In the genomic region with DNA sequence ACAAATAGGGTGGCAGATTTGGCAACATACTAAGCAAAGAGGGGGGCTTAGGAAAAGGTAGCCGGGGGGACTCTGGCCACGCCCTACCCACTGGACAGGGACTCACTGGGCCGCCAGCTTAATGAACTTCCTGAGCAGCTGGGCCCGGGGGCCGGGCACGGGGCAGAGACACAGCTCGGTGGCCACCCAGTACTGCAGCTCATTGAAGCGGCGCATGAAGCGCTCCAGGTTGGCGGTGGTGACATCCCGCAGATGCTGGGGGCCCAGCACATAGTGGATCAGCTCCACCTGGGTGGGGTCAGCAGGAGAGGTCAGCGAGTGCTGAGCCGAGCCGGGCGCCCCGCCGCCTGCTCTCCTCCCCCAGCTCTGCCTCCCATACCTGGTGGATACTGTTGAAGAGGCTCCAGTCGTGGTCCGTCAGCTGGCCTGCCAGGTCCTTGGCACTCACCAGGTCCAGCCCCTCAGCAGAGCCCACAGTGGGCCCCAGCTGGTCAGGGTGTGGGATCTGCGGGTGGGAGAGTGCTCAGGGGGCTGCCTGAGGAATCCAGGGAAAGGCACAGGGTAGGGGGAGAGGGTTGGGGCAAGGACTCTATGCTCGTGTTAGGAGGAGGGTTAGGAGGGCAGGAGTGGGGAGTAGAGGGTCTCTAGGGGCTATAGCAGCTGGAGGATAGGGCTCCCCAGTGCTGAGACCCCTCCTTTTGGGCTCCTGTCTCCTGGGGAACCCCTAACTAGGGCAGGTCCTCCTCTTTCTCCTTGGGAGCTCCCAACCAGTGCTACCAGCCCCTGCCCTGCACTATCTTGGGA, we compare ENCODE assay signal across 8 cellular contexts. TPM values are rescaled to one million over a fixed set of nuclear protein-coding genes. Genes with fewer than 3 reads are reported as not detected.
DNase-seq lines count a peak whose midpoint lies in the region; ATAC-seq and TF ChIP-seq lines count a peak whose summit lies in the region.

No MANE protein-coding gene starts in this region.

- H3K79me2 ChIP-seq in mammary epithelial cell (ENCODE audit: insufficient read depth, low read length), result no peaks in the 10 kb centered on the region
- H3K79me2 ChIP-seq in PC-3 (ENCODE audit: low read length), result no peaks in the 10 kb centered on the region

- WGBS in mammary epithelial cell (ENCODE audit: low coverage, missing lambda C conversion rate), result 97% methylated on average over 6 of the region's 22 CpGs
- 60 to 92% methylated on average over 9 to 19 of the region's 22 CpGs for WGBS in testis, 2 donors

- TF ChIP-seq CTCF in breast epithelium (IDR thresholded peaks at IDR 0.05), result no peak
- TF ChIP-seq CTCF in mammary epithelial cell (conservative IDR thresholded peaks at IDR 0.05 in 1 of 2, IDR thresholded peaks at IDR 0.05 in 1 of 2; ENCODE audit: extremely low read depth in 1 of 2, insufficient read depth in 1 of 2, low read depth in 1 of 2, low read length in 2 of 2), result no peak
- no peak for TF ChIP-seq CTCF in testis (IDR thresholded peaks at IDR 0.05)
- no peak for TF ChIP-seq CTCF in PC-3 (conservative IDR thresholded peaks at IDR 0.05; ENCODE audit: low read depth, low read length)

- H4K20me1 ChIP-seq in mammary epithelial cell (ENCODE audit: insufficient read depth, low read length), result no peaks in the 10 kb centered on the region
- H4K20me1 ChIP-seq in PC-3 (ENCODE audit: low read length), result no peaks in the 10 kb centered on the region

- CTCF ChIA-PET in mammary epithelial cell (lab: Charles Lee; ENCODE audit: low non-redundant PET), result no interaction called here
- CTCF ChIA-PET in PC-3 (lab: Charles Lee), result interaction anchor here (0.6 to 1.8 kb wide), 4 partner anchors 29 to 98 kb away, joined by 3 to 9 read pairs (median 6); no protein-coding TSS in a partner anchor

- H3K27me3 ChIP-seq in breast epithelium (no peaks in the 10 kb centered on the region), mammary epithelial cell (ENCODE audit: insufficient read depth, low read length) (no peaks in the 10 kb centered on the region), testis (no peaks in the 10 kb centered on the region), PC-3 (ENCODE audit: low read length) (no peaks in the 10 kb centered on the region)

- in situ Hi-C loops in mammary epithelial cell (cut with MboI; ENCODE audit: low sequenced_read_pairs in 2 of 2), result loop anchor here (5.0 kb wide), 2 partner anchors 37 to 97 kb away; no protein-coding TSS in a partner anchor

- no TSS peak for BruUV-seq in mammary epithelial cell (replicated peaks; lab: Mats Ljungman, UMichigan)
- BruUV-seq in PC-3 (replicated peaks; lab: Mats Ljungman, UMichigan), result no TSS peak

- H3K9me3 ChIP-seq in breast epithelium (no peaks in the 10 kb centered on the region), mammary epithelial cell (replicated peaks; ENCODE audit: insufficient read depth, low read length) (no peaks in the 10 kb centered on the region), testis (no peaks in the 10 kb centered on the region), PC-3 (ENCODE audit: low read length) (no peaks in the 10 kb centered on the region)

- no peaks in the 10 kb centered on the region for H3K9me2 ChIP-seq in PC-3 (replicated peaks; ENCODE audit: low read length)

- no peaks in the 10 kb centered on the region for H3K9me3 Mint-ChIP-seq in dendritic cell treated with granulocyte-macrophage colony-stimulating factor and Interleukin-4, amounts not matched to agents 40 ng/mL and 50 ng/mL, for 4 days
- H3K9me3 Mint-ChIP-seq in activated T-helper 2 cell treated with anti-CD3 and anti-CD28 coated beads, Interferon-gamma antibody, Interleukin-2, Interleukin-4, amounts not matched to agents 10 μg/mL and 5 μg/mL and 100 μg/mL, durations not matched to agents 14 hours and 24 hours and 36 hours, result no peaks in the 10 kb centered on the region

- no peak overlapping the region for H3K4me2 ChIP-seq in mammary epithelial cell (ENCODE audit: insufficient read depth, low read depth, low read length)
- H3K4me2 ChIP-seq in PC-3 (ENCODE audit: low read length), result no peak overlapping the region

- H3F3A ChIP-seq in PC-3 (ENCODE audit: low read length, unreplicated experiment), result no peaks in the 10 kb centered on the region

- H3K4me3 ChIP-seq in breast epithelium (no peak overlapping the region), mammary epithelial cell (replicated peaks in 1 of 3; ENCODE audit: insufficient read depth in 1 of 3, low read depth in 2 of 3, low read length in 3 of 3) (no peak overlapping the region), testis (no peak overlapping the region), PC-3 (ENCODE audit: low read length) (no peak overlapping the region)

- no peaks in the 10 kb centered on the region for H3K36me3 ChIP-seq in breast epithelium
- H3K36me3 ChIP-seq in mammary epithelial cell (ENCODE audit: insufficient read depth, low read length), result no peaks in the 10 kb centered on the region
- H3K36me3 ChIP-seq in testis (ENCODE audit: low read depth, missing control alignments), result no peaks in the 10 kb centered on the region
- no peaks in the 10 kb centered on the region for H3K36me3 ChIP-seq in PC-3 (ENCODE audit: low read depth, low read length)

- H3K27ac Mint-ChIP-seq in dendritic cell treated with granulocyte-macrophage colony-stimulating factor and Interleukin-4, amounts not matched to agents 40 ng/mL and 50 ng/mL, for 4 days, result peak overlapping the region; percentile 62
- H3K27ac Mint-ChIP-seq in activated T-helper 2 cell treated with anti-CD3 and anti-CD28 coated beads, Interferon-gamma antibody, Interleukin-2, Interleukin-4, amounts not matched to agents 10 μg/mL and 5 μg/mL and 100 μg/mL, durations not matched to agents 14 hours and 24 hours and 36 hours, result no peak overlapping the region

- H3K27ac ChIP-seq in breast epithelium (peak overlapping the region; percentile 11 to 62), mammary epithelial cell (ENCODE audit: insufficient read depth, low read depth, low read length) (no peak overlapping the region), testis (peak overlapping the region; percentile 8 to 83), PC-3 (ENCODE audit: low read length) (no peak overlapping the region)

- H2AFZ ChIP-seq in mammary epithelial cell (ENCODE audit: low read depth, low read length), result no peak overlapping the region
- H2AFZ ChIP-seq in PC-3 (ENCODE audit: low read length), result no peak overlapping the region

- no peak for TF ChIP-seq POLR2A in breast epithelium (IDR thresholded peaks at IDR 0.05)
- TF ChIP-seq POLR2A in testis (IDR thresholded peaks at IDR 0.05), result no peak

- H3K4me1 Mint-ChIP-seq in dendritic cell treated with granulocyte-macrophage colony-stimulating factor and Interleukin-4, amounts not matched to agents 40 ng/mL and 50 ng/mL, for 4 days (ENCODE audit: low read depth), result peaks cover 49% of the 10 kb centered on the region
- peaks cover 6% of the 10 kb centered on the region for H3K4me1 Mint-ChIP-seq in activated T-helper 2 cell treated with anti-CD3 and anti-CD28 coated beads, Interferon-gamma antibody, Interleukin-2, Interleukin-4, amounts not matched to agents 10 μg/mL and 5 μg/mL and 100 μg/mL, durations not matched to agents 14 hours and 24 hours and 36 hours (ENCODE audit: low read depth)

- intact Hi-C loops in breast epithelium (cut with DNase I; ENCODE audit: low total_unique reads) (loop anchor here (5.0 kb wide), 1 partner anchor 42 kb away; no protein-coding TSS in a partner anchor), mammary epithelial cell (cut with micrococcal nuclease) (loop anchor here (5.0 kb wide), 1 partner anchor 77 kb away; the partner anchor contains the start of gene HDAC7), testis (cut with DNase I; ENCODE audit: low total_unique reads) (no loop called here), PC-3 (cut with micrococcal nuclease) (no loop called here)
- intact Hi-C loops in dendritic cell treated with granulocyte-macrophage colony-stimulating factor and Interleukin-4, amounts not matched to agents 40 ng/mL and 50 ng/mL, for 4 days (cut with micrococcal nuclease), result no loop called here
- intact Hi-C loops in activated T-helper 2 cell treated with anti-CD3 and anti-CD28 coated beads, Interferon-gamma antibody, Interleukin-2, Interleukin-4, amounts not matched to agents 10 μg/mL and 5 μg/mL and 100 μg/mL, durations not matched to agents 14 hours and 24 hours and 36 hours (cut with micrococcal nuclease), result no loop called here

- dilution Hi-C loops in mammary epithelial cell (cut with HindIII; ENCODE audit: low sequenced_read_pairs), result no loop called here

- H3K9ac ChIP-seq in mammary epithelial cell (ENCODE audit: insufficient read depth, low read length) (no peak overlapping the region), PC-3 (ENCODE audit: low read length) (no peak overlapping the region)

- peaks cover 12 to 27% of the 10 kb centered on the region in 2 donors for H3K4me1 ChIP-seq in breast epithelium
- peaks cover 21% of the 10 kb centered on the region for H3K4me1 ChIP-seq in mammary epithelial cell (ENCODE audit: insufficient read depth, low read length)
- H3K4me1 ChIP-seq in testis, result peaks cover 54% of the 10 kb centered on the region
- peaks cover 13% of the 10 kb centered on the region; the same call in 1 of the 2 replicates for H3K4me1 ChIP-seq in PC-3 (ENCODE audit: insufficient read depth, low read length)

- DNase-seq in breast epithelium (ENCODE audit: low spot score in 2 of 2), result no peak
- no peak for DNase-seq in mammary epithelial cell
- DNase-seq in testis, result no peak
- no peak for DNase-seq in PC-3
- DNase-seq in activated CD4-positive, alpha-beta T cell treated with anti-CD3 and anti-CD28 coated beads, Interleukin-2, amount 50 U/mL, for 1 hour, result no peak
- no peak for DNase-seq in activated T-helper 2 cell treated with anti-CD3 and anti-CD28 coated beads, Interferon-gamma antibody, Interleukin-2, Interleukin-4, amounts not matched to agents 10 μg/mL and 5 μg/mL and 100 μg/mL, durations not matched to agents 14 hours and 24 hours and 36 hours (ENCODE audit: low spot score)

- H3K36me3 Mint-ChIP-seq in dendritic cell treated with granulocyte-macrophage colony-stimulating factor and Interleukin-4, amounts not matched to agents 40 ng/mL and 50 ng/mL, for 4 days (ENCODE audit: low read depth), result no peaks in the 10 kb centered on the region
- H3K36me3 Mint-ChIP-seq in activated T-helper 2 cell treated with anti-CD3 and anti-CD28 coated beads, Interferon-gamma antibody, Interleukin-2, Interleukin-4, amounts not matched to agents 10 μg/mL and 5 μg/mL and 100 μg/mL, durations not matched to agents 14 hours and 24 hours and 36 hours (ENCODE audit: low read depth), result no peaks in the 10 kb centered on the region

- H3K4me3 Mint-ChIP-seq in dendritic cell treated with granulocyte-macrophage colony-stimulating factor and Interleukin-4, amounts not matched to agents 40 ng/mL and 50 ng/mL, for 4 days, result no peak overlapping the region
- no peak overlapping the region for H3K4me3 Mint-ChIP-seq in activated T-helper 2 cell treated with anti-CD3 and anti-CD28 coated beads, Interferon-gamma antibody, Interleukin-2, Interleukin-4, amounts not matched to agents 10 μg/mL and 5 μg/mL and 100 μg/mL, durations not matched to agents 14 hours and 24 hours and 36 hours (ENCODE audit: low read depth)

- ATAC-seq in HG03135 (IDR thresholded peaks at IDR 0.05; ENCODE audit: unreplicated experiment) (peak; percentile 48), PC-3 (no peak)

- H3K27me3 Mint-ChIP-seq in dendritic cell treated with granulocyte-macrophage colony-stimulating factor and Interleukin-4, amounts not matched to agents 40 ng/mL and 50 ng/mL, for 4 days, result peaks cover 38% of the 10 kb centered on the region
- H3K27me3 Mint-ChIP-seq in activated T-helper 2 cell treated with anti-CD3 and anti-CD28 coated beads, Interferon-gamma antibody, Interleukin-2, Interleukin-4, amounts not matched to agents 10 μg/mL and 5 μg/mL and 100 μg/mL, durations not matched to agents 14 hours and 24 hours and 36 hours (ENCODE audit: low read depth), result peaks cover 16% of the 10 kb centered on the region

- POLR2A ChIA-PET in PC-3 (lab: Charles Lee; ENCODE audit: unreplicated experiment), result interaction anchor here (0.6 to 1.2 kb wide), 2 partner anchors 35 to 41 kb away, joined by 4 read pairs; no protein-coding TSS in a partner anchor

RNA-seq across cellular contexts. Expression of gene ENDOU, which starts 15.4 kb away (rescaled TPM):
- total RNA-seq in breast epithelium, result 1 to 10 TPM in 2 of 3 donors, under 1 TPM in 1; 0.98 to 1.4 (median 1.0) TPM
- total RNA-seq in mammary epithelial cell, result not detected
- not detected for polyA plus RNA-seq in mammary epithelial cell
- not detected for polyA minus RNA-seq in mammary epithelial cell
- total RNA-seq in testis, result under 1 TPM; 0.16 to 0.43 TPM
- polyA plus RNA-seq in testis (ENCODE audit: insufficient read depth, low read depth, low replicate concordance), result 0.21 TPM
- not detected in 2 replicates for total RNA-seq in PC-3 (2014; rRNA removed)
- not detected in 2 replicates for total RNA-seq in activated T-helper 2 cell treated with anti-CD3 and anti-CD28 coated beads, Interferon-gamma antibody, Interleukin-2, Interleukin-4, amounts not matched to agents 10 μg/mL and 5 μg/mL and 100 μg/mL, durations not matched to agents 14 hours and 24 hours and 36 hours

RNA-seq across cellular contexts. Expression of gene RAPGEF3, which starts 17.9 kb away (rescaled TPM):
- total RNA-seq in breast epithelium, result 10 to 100 TPM; 40.6 to 87.8 (median 60.3) TPM
- 10 to 100 TPM in 1 of 2 donors, 1 to 10 TPM in 1; 9.7 to 41.0 TPM for total RNA-seq in mammary epithelial cell
- polyA plus RNA-seq in mammary epithelial cell, result 6.2 TPM
- 10.0 TPM for polyA minus RNA-seq in mammary epithelial cell
- 10 to 100 TPM; 24.6 to 30.2 TPM for total RNA-seq in testis
- 13.9 TPM for polyA plus RNA-seq in testis (ENCODE audit: insufficient read depth, low read depth, low replicate concordance)
- total RNA-seq in PC-3 (2014; rRNA removed), result 6.7 and 9.3 TPM in 2 replicates
- 1.8 and 2.7 TPM in 2 replicates for total RNA-seq in activated T-helper 2 cell treated with anti-CD3 and anti-CD28 coated beads, Interferon-gamma antibody, Interleukin-2, Interleukin-4, amounts not matched to agents 10 μg/mL and 5 μg/mL and 100 μg/mL, durations not matched to agents 14 hours and 24 hours and 36 hours

RNA-seq across cellular contexts. Expression of gene SLC48A1, which starts 32.3 kb away (rescaled TPM):
- total RNA-seq in breast epithelium, result 10 to 100 TPM; 27.5 to 51.5 (median 30.6) TPM
- 10 to 100 TPM; 22.0 to 29.3 TPM for total RNA-seq in mammary epithelial cell
- polyA plus RNA-seq in mammary epithelial cell, result 11.8 TPM
- polyA minus RNA-seq in mammary epithelial cell, result 22.0 TPM
- 10 to 100 TPM; 25.5 to 32.0 TPM for total RNA-seq in testis
- polyA plus RNA-seq in testis (ENCODE audit: insufficient read depth, low read depth, low replicate concordance), result 21.0 TPM
- 21.4 and 22.3 TPM in 2 replicates for total RNA-seq in PC-3 (2014; rRNA removed)
- 7.3 and 7.4 TPM in 2 replicates for total RNA-seq in activated T-helper 2 cell treated with anti-CD3 and anti-CD28 coated beads, Interferon-gamma antibody, Interleukin-2, Interleukin-4, amounts not matched to agents 10 μg/mL and 5 μg/mL and 100 μg/mL, durations not matched to agents 14 hours and 24 hours and 36 hours

RNA-seq across cellular contexts. Expression of gene RPAP3, which starts 34.9 kb away (rescaled TPM):
- 10 to 100 TPM; 11.4 to 25.0 (median 18.7) TPM for total RNA-seq in breast epithelium
- 10 to 100 TPM; 14.8 to 32.7 TPM for total RNA-seq in mammary epithelial cell
- 10.7 TPM for polyA plus RNA-seq in mammary epithelial cell
- polyA minus RNA-seq in mammary epithelial cell, result 3.8 TPM
- 10 to 100 TPM; 25.0 to 32.3 TPM for total RNA-seq in testis
- polyA plus RNA-seq in testis (ENCODE audit: insufficient read depth, low read depth, low replicate concordance), result 12.7 TPM
- 20.3 and 22.1 TPM in 2 replicates for total RNA-seq in PC-3 (2014; rRNA removed)
- 57.4 and 58.7 TPM in 2 replicates for total RNA-seq in activated T-helper 2 cell treated with anti-CD3 and anti-CD28 coated beads, Interferon-gamma antibody, Interleukin-2, Interleukin-4, amounts not matched to agents 10 μg/mL and 5 μg/mL and 100 μg/mL, durations not matched to agents 14 hours and 24 hours and 36 hours

Comparison
In these comparisons a context has a peak if more than half of its experiments do, and no peak if none do; other contexts are left out.
1. H3K27ac ChIP-seq: peak in breast epithelium (2 of 2) and testis (2 of 2); none in mammary epithelial cell (single experiment) and PC-3 (single experiment).
2. intact Hi-C loops: an anchor here in breast epithelium (5.0 kb wide) and mammary epithelial cell (5.0 kb wide); none called in dendritic cell treated with granulocyte-macrophage colony-stimulating factor and Interleukin-4, amounts not matched to agents 40 ng/mL and 50 ng/mL, for 4 days, testis, PC-3 and activated T-helper 2 cell treated with anti-CD3 and anti-CD28 coated beads, Interferon-gamma antibody, Interleukin-2, Interleukin-4, amounts not matched to agents 10 μg/mL and 5 μg/mL and 100 μg/mL, durations not matched to agents 14 hours and 24 hours and 36 hours.